Comparison of ENCODE assay signal across 8 cellular contexts in the genomic region with DNA sequence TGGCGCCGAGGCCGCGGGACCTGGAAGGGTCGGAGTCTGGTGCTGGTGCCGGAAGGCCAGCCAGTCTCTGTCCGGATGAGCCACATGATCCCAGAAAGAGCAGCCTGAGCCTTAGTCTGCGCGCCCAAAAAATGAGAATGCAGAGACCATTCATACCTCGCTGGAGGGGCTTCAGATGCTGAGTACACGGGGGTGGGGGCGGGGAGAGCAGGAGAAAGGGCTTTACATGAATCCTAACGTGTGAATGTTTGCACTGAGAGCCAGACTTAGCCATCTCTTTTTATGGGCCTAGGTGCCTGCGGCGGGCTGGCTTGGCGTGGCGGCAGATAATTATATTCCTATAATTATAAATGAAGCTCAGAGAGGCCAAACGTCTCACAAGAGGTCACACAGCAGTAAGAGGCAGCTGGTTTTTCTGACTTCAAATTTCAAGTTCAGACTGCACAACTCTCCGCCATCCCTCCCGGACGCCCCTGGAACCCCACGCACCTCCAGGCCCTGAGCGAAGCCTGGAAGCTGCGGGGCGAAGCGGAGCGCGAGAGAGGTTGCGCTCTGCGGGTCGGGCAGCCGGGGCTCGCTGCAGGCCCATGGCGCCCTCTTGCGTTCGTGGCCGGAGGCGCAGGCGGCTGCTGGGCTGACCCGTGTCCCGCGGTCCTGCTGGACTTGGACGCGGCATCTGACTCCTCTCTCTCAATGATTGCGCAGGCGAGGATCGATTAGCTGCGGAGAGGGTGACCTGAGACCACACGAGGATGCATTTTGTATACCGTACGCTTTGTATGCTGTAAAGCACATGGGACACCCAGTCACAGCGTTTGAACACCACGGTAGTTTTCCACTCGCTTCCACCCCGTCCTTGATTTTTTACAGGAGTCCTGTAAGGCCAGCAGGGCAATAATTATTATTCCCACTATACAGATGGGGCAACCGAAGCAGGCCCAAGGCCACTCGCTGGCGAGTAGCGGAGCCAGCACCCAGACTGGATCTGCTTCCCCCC.
DNase-seq lines count a peak whose midpoint lies in the region; ATAC-seq and TF ChIP-seq lines count a peak whose summit lies in the region.

No MANE protein-coding gene starts in this region.

- H3K9me3 ChIP-seq in Peyer's patch (no peaks in the 10 kb centered on the region), neural cell (ENCODE audit: low read length) (no peaks in the 10 kb centered on the region), stomach smooth muscle (ENCODE audit: control insufficient read depth in 2 of 2, low read length in 2 of 2) (no peaks in the 10 kb centered on the region)

- H3K4me1 ChIP-seq in Peyer's patch = peaks cover 0 to 23% (median 13%) of the 10 kb centered on the region in 4 donors
- no peaks in the 10 kb centered on the region for H3K4me1 ChIP-seq in foreskin keratinocyte
- H3K4me1 ChIP-seq in stomach smooth muscle (ENCODE audit: control insufficient read depth, insufficient read depth, low read length) = peaks cover 25% of the 10 kb centered on the region

- no peaks in the 10 kb centered on the region for H3K9me2 ChIP-seq in neural cell (ENCODE audit: insufficient read depth, low read length)

- DNase-seq in Peyer's patch (peak; percentile 41 to 88 (median 82)), activated gamma-delta T cell treated with Interleukin-2 at 50 U/mL for 16 hours (peak; percentile 47), foreskin keratinocyte (peak in 1 of 2 donors; percentile 23)

- TF ChIP-seq CTCF in GM12874 (IDR thresholded peaks at IDR 0.05; ENCODE audit: insufficient read depth, low read depth, low read length) (peak; percentile 100), Peyer's patch (IDR thresholded peaks at IDR 0.05) (peak; percentile 65 to 96 (median 92)), foreskin keratinocyte (conservative IDR thresholded peaks at IDR 0.05) (peak; percentile 94), neural cell (IDR thresholded peaks at IDR 0.05; ENCODE audit: poor library complexity, severe bottlenecking) (peak; percentile 91)

- H3K27me3 ChIP-seq in Peyer's patch (peaks cover 0 to 17% of the 10 kb centered on the region in 2 donors), foreskin keratinocyte (peaks cover 97% of the 10 kb centered on the region), neural cell (ENCODE audit: insufficient read depth, low read depth, low read length) (peaks cover 88% of the 10 kb centered on the region), stomach smooth muscle (ENCODE audit: control insufficient read depth in 1 of 2, insufficient read depth in 2 of 2, low read length in 2 of 2) (peaks cover 75 to 81% of the 10 kb centered on the region in 2 donors)

- no peak overlapping the region for H3K27ac ChIP-seq in Peyer's patch
- H3K27ac ChIP-seq in foreskin keratinocyte = no peak overlapping the region
- H3K27ac ChIP-seq in neural cell (ENCODE audit: low read length) = no peak overlapping the region
- H3K27ac ChIP-seq in stomach smooth muscle (ENCODE audit: low read length) = no peak overlapping the region

- no peak for TF ChIP-seq POLR2A in Peyer's patch (IDR thresholded peaks at IDR 0.05)

- H4K20me1 ChIP-seq in neural cell (ENCODE audit: insufficient read depth) = no peaks in the 10 kb centered on the region

- no peak overlapping the region for H2AFZ ChIP-seq in neural cell (ENCODE audit: low read depth, low read length)

- TF ChIP-seq RAD21 in neural cell (conservative IDR thresholded peaks at IDR 0.05) = peak; percentile 90

- H3K4me2 ChIP-seq in neural cell (ENCODE audit: low read length) = peak overlapping the region; percentile 21

- TF ChIP-seq EP300 in neural cell (conservative IDR thresholded peaks at IDR 0.05; ENCODE audit: poor library complexity, severe bottlenecking) = no peak

- no peaks in the 10 kb centered on the region for H3F3A ChIP-seq in neural cell (ENCODE audit: insufficient read depth, low read length, poor library complexity, severe bottlenecking)

- H3K9ac ChIP-seq in neural cell (ENCODE audit: low read length) (peak overlapping the region; percentile 16), stomach smooth muscle (ENCODE audit: low read length in 2 of 2) (no peak overlapping the region)

- H3K79me2 ChIP-seq in neural cell (replicated peaks; ENCODE audit: insufficient read depth, low read length) = no peaks in the 10 kb centered on the region

- ATAC-seq in HG03432 (IDR thresholded peaks at IDR 0.05; ENCODE audit: unreplicated experiment) (peak; percentile 79), foreskin keratinocyte (peak; percentile 74), GM21737 (IDR thresholded peaks at IDR 0.05; ENCODE audit: unreplicated experiment) (no peak)

- H3K36me3 ChIP-seq in Peyer's patch (no peaks in the 10 kb centered on the region), neural cell (ENCODE audit: insufficient read depth, low read length) (no peaks in the 10 kb centered on the region), stomach smooth muscle (ENCODE audit: control insufficient read depth in 2 of 2, insufficient read depth in 2 of 2, low read length in 2 of 2) (no peaks in the 10 kb centered on the region)

- H3K4me3 ChIP-seq in Peyer's patch (peak overlapping the region; percentile 1 to 57 (median 39)), neural cell (ENCODE audit: low read length) (peak overlapping the region; percentile 68), stomach smooth muscle (ENCODE audit: low read length in 2 of 2) (peak overlapping the region; percentile 43 to 67)

TF ChIP-seq in neural cell, 6 proteins besides CTCF, POLR2A, EP300 and RAD21:
- peak; percentile 8 for TF ChIP-seq EZH2 (IDR thresholded peaks at IDR 0.05; ENCODE audit: borderline replicate concordance, insufficient read depth, low read length, poor library complexity, severe bottlenecking)
- TF ChIP-seq SMC3 (conservative IDR thresholded peaks at IDR 0.05; ENCODE audit: poor library complexity) = peak; percentile 87
- no peak for TF ChIP-seq POLR2AphosphoS5 (IDR thresholded peaks at IDR 0.05)
